Comparison of ENCODE assay signal across 38 cellular contexts in genomic region chrX:104013158-104013557, GRCh38. TPM values are rescaled to one million over a fixed set of nuclear protein-coding genes. Genes with fewer than 3 reads are reported as not detected.
"Had no signal": no experiment of that assay in that cellular context is flagged by ENCODE, and none has a peak within 500 bp of the region (broad histone marks: within the 10 kb centered on the region; RNA-seq: fewer than 3 reads in every experiment).

No MANE protein-coding gene starts in this region.

- H3K36me3 ChIP-seq: adrenal gland, ascending aorta, brain microvascular endothelial cell, breast epithelium, cardiac muscle cell had no signal

- H3K9me3 ChIP-seq: adrenal gland, ascending aorta, body of pancreas, breast epithelium had no signal

- DNase-seq: activated effector memory CD4-positive, alpha-beta T cell treated with anti-CD3 and anti-CD28 coated beads, Interleukin-2, amount 50 U/mL, for 16 hours; activated effector memory CD4-positive, alpha-beta T cell treated with Interleukin-2 at 50 U/mL for 16 hours; activated gamma-delta T cell; activated gamma-delta T cell treated with Interleukin-2 at 50 U/mL for 16 hours; activated naive CD4-positive, alpha-beta T cell; activated naive CD4-positive, alpha-beta T cell treated with anti-CD3 and anti-CD28 coated beads for 36 hours; activated naive CD4-positive, alpha-beta T cell treated with anti-CD3 and anti-CD28 coated beads, Interleukin-2, amount 10 ng/mL, durations not matched to agents 7 days and 5 days; activated naive CD4-positive, alpha-beta T cell treated with anti-CD3 and anti-CD28 coated beads, Interleukin-2, amount 50 U/mL, for 16 hours; activated naive CD4-positive, alpha-beta T cell treated with Interleukin-2 at 50 U/mL for 16 hours; activated naive CD8-positive, alpha-beta T cell treated with anti-CD3 and anti-CD28 coated beads for 36 hours; activated naive CD8-positive, alpha-beta T cell treated with anti-CD3 and anti-CD28 coated beads, Interleukin-2, amount 10 ng/mL, durations not matched to agents 7 days and 5 days; activated naive CD8-positive, alpha-beta T cell treated with anti-CD3 and anti-CD28 coated beads, Interleukin-2, amount 50 U/mL, for 24 hours; activated T-cell treated with anti-CD3 and anti-CD28 coated beads, Interleukin-2, amount 50 U/mL, for 1 hour; activated T-cell treated with anti-CD3 and anti-CD28 coated beads, Interleukin-2, amount 50 U/mL, for 24 hours; activated T-cell treated with anti-CD3 and anti-CD28 coated beads, Interleukin-2, amount 50 U/mL, for 4 hours; activated T-cell treated with anti-CD3 and anti-CD28 coated beads, Interleukin-2, amount 50 U/mL, for 48 hours; activated T-cell treated with anti-CD3 and anti-CD28 coated beads, Interleukin-2, amount 50 U/mL, for 72 hours; adrenal gland; amniotic stem cell; amygdala; aorta; body of pancreas; brain microvascular endothelial cell; central memory CD4-positive, alpha-beta T cell; cerebellar nuclear complex had no signal

- H3K4me3 ChIP-seq: adrenal gland, ascending aorta, body of pancreas, breast epithelium, cardiac muscle cell had no signal

- H3K27me3 ChIP-seq: ascending aorta, body of pancreas, brain microvascular endothelial cell, cardiac muscle cell had no signal

- H3K27ac ChIP-seq: adrenal gland, ascending aorta, body of pancreas, brain microvascular endothelial cell, breast epithelium, cardiac muscle cell had no signal

- H3K4me1 ChIP-seq: adrenal gland, ascending aorta, body of pancreas, breast epithelium had no signal

RNA-seq across cellular contexts. Expression of gene H2BW1, which starts 0.3 kb away (rescaled TPM):
- total RNA-seq: activated naive CD4-positive, alpha-beta T cell treated with anti-CD3 and anti-CD28 coated beads for 36 hours; activated naive CD4-positive, alpha-beta T cell treated with anti-CD3 and anti-CD28 coated beads, Interleukin-2, amount 50 U/mL, for 72 hours; activated naive CD8-positive, alpha-beta T cell treated with anti-CD3 and anti-CD28 coated beads for 36 hours; activated naive CD8-positive, alpha-beta T cell treated with anti-CD3 and anti-CD28 coated beads, Interleukin-2, amount 10 ng/mL, durations not matched to agents 7 days and 5 days; activated T-cell treated with anti-CD3 and anti-CD28 coated beads, Interleukin-2, amount 50 U/mL, for 4 hours; activated T-cell treated with anti-CD3 and anti-CD28 coated beads, Interleukin-2, amount 50 U/mL, for 72 hours; activated T-helper 1 cell treated with anti-CD3 and anti-CD28 coated beads, Interleukin-12 subunit alpha, Interleukin-12 subunit beta, Interleukin-2, Interleukin-4 antibody, amounts not matched to agents 30 ng/mL and 10 ng/mL and 1 ng/mL, durations not matched to agents 14 hours and 24 hours and 36 hours; activated T-helper 17 cell treated with anti-CD3 and anti-CD28 coated beads, Interleukin-2, amount 50 U/mL, for 72 hours; activated T-helper 2 cell treated with anti-CD3 and anti-CD28 coated beads, Interferon-gamma antibody, Interleukin-2, Interleukin-4, amounts not matched to agents 10 μg/mL and 5 μg/mL and 100 μg/mL, durations not matched to agents 14 hours and 24 hours and 36 hours; adrenal gland; aorta; ascending aorta; astrocyte; body of pancreas; breast epithelium; bronchial epithelial cell; cardiac muscle cell; cardiac septum; cerebellum; chondrocyte had no signal
- polyA plus RNA-seq: adipose tissue, adrenal gland, aorta, cardiac muscle cell had no signal

RNA-seq across cellular contexts. Expression of gene H2BW2, which starts 26.6 kb away (rescaled TPM):
- total RNA-seq: activated naive CD4-positive, alpha-beta T cell treated with anti-CD3 and anti-CD28 coated beads for 36 hours; activated naive CD4-positive, alpha-beta T cell treated with anti-CD3 and anti-CD28 coated beads, Interleukin-2, amount 50 U/mL, for 72 hours; activated naive CD8-positive, alpha-beta T cell treated with anti-CD3 and anti-CD28 coated beads for 36 hours; activated naive CD8-positive, alpha-beta T cell treated with anti-CD3 and anti-CD28 coated beads, Interleukin-2, amount 10 ng/mL, durations not matched to agents 7 days and 5 days; activated T-cell treated with anti-CD3 and anti-CD28 coated beads, Interleukin-2, amount 50 U/mL, for 4 hours; activated T-cell treated with anti-CD3 and anti-CD28 coated beads, Interleukin-2, amount 50 U/mL, for 72 hours; activated T-helper 1 cell treated with anti-CD3 and anti-CD28 coated beads, Interleukin-12 subunit alpha, Interleukin-12 subunit beta, Interleukin-2, Interleukin-4 antibody, amounts not matched to agents 30 ng/mL and 10 ng/mL and 1 ng/mL, durations not matched to agents 14 hours and 24 hours and 36 hours; activated T-helper 17 cell treated with anti-CD3 and anti-CD28 coated beads, Interleukin-2, amount 50 U/mL, for 72 hours; activated T-helper 2 cell treated with anti-CD3 and anti-CD28 coated beads, Interferon-gamma antibody, Interleukin-2, Interleukin-4, amounts not matched to agents 10 μg/mL and 5 μg/mL and 100 μg/mL, durations not matched to agents 14 hours and 24 hours and 36 hours; adrenal gland; aorta; ascending aorta; astrocyte; body of pancreas; breast epithelium; bronchial epithelial cell; cardiac muscle cell; cardiac septum; cerebellum; chondrocyte had no signal
- polyA plus RNA-seq: adipose tissue, adrenal gland, aorta, cardiac muscle cell had no signal
